Comparison of ENCODE assay signal across 21 cellular contexts in genomic region chr6:74579794-74580193, GRCh38.
"Had no signal": no experiment of that assay in that cellular context is flagged by ENCODE, and none has a peak within 500 bp of the region (broad histone marks: within the 10 kb centered on the region; RNA-seq: fewer than 3 reads in every experiment).

No MANE protein-coding gene starts in this region.

- DNase-seq: effector memory CD4-positive, alpha-beta T cell; heart left ventricle; hippocampal formation; kidney glomerular epithelial cell; left ventricle myocardium superior; mesendoderm; naive B cell; occipital lobe; pancreas; right cardiac atrium; stimulated activated CD4-positive, alpha-beta T cell treated with anti-CD3 and anti-CD28 coated beads, Interleukin-4, amount 100 ng/mL, for 24 hours; tibial artery; upper lobe of left lung had no signal

- H3K36me3 ChIP-seq: heart left ventricle, pancreas, tibial artery, upper lobe of left lung, vagina had no signal

- H3K27me3 ChIP-seq: heart left ventricle, pancreas, tibial artery, upper lobe of left lung, vagina had no signal

- H3K27ac ChIP-seq: heart left ventricle, pancreas, tibial artery, upper lobe of left lung, vagina had no signal

- ATAC-seq: esophagus mucosa; heart left ventricle; left ventricle myocardium superior; pancreas; right cardiac atrium; stimulated activated memory B cell treated with anti-CD40 and anti-IgM and Interleukin-4, amounts not matched to agents 10 μg/mL and 1 μg/mL and 100 μg/mL, for 72 hours had no signal

- H3K9me3 Mint-ChIP-seq: naive B cell; nephron; stimulated activated memory B cell treated with anti-CD40 and anti-IgM and Interleukin-4, amounts not matched to agents 10 μg/mL and 1 μg/mL and 100 μg/mL, for 72 hours; stimulated activated naive CD8-positive, alpha-beta T cell treated with anti-CD3 and anti-CD28 coated beads, Interleukin-15, Interleukin-2, amounts not matched to agents 100 ng/mL and 50 ng/mL, for 24 hours had no signal

- H3K4me3 ChIP-seq: heart left ventricle, pancreas, tibial artery, upper lobe of left lung, vagina had no signal

- H3K4me3 Mint-ChIP-seq: naive B cell; nephron; stimulated activated memory B cell treated with anti-CD40 and anti-IgM and Interleukin-4, amounts not matched to agents 10 μg/mL and 1 μg/mL and 100 μg/mL, for 72 hours; stimulated activated naive CD8-positive, alpha-beta T cell treated with anti-CD3 and anti-CD28 coated beads, Interleukin-15, Interleukin-2, amounts not matched to agents 100 ng/mL and 50 ng/mL, for 24 hours had no signal

- FAIRE-seq: endometrium, frontal cortex, pancreas had no signal

- H3K9me3 ChIP-seq: heart left ventricle, pancreas, tibial artery, upper lobe of left lung, vagina had no signal

- H3K36me3 Mint-ChIP-seq: naive B cell; stimulated activated memory B cell treated with anti-CD40 and anti-IgM and Interleukin-4, amounts not matched to agents 10 μg/mL and 1 μg/mL and 100 μg/mL, for 72 hours had no signal

- H3K27ac Mint-ChIP-seq: naive B cell; progenitor cell of endocrine pancreas; stimulated activated memory B cell treated with anti-CD40 and anti-IgM and Interleukin-4, amounts not matched to agents 10 μg/mL and 1 μg/mL and 100 μg/mL, for 72 hours; stimulated activated naive CD8-positive, alpha-beta T cell treated with anti-CD3 and anti-CD28 coated beads, Interleukin-15, Interleukin-2, amounts not matched to agents 100 ng/mL and 50 ng/mL, for 24 hours had no signal

- H3K4me1 ChIP-seq: heart left ventricle, pancreas, upper lobe of left lung had no signal

- H3K4me1 Mint-ChIP-seq: naive B cell; stimulated activated memory B cell treated with anti-CD40 and anti-IgM and Interleukin-4, amounts not matched to agents 10 μg/mL and 1 μg/mL and 100 μg/mL, for 72 hours had no signal

- H3K27me3 Mint-ChIP-seq: naive B cell; progenitor cell of endocrine pancreas; stimulated activated memory B cell treated with anti-CD40 and anti-IgM and Interleukin-4, amounts not matched to agents 10 μg/mL and 1 μg/mL and 100 μg/mL, for 72 hours; stimulated activated naive CD8-positive, alpha-beta T cell treated with anti-CD3 and anti-CD28 coated beads, Interleukin-15, Interleukin-2, amounts not matched to agents 100 ng/mL and 50 ng/mL, for 24 hours had no signal
